Comparison of ENCODE assay signal across 1 cellular context in the genomic region with DNA sequence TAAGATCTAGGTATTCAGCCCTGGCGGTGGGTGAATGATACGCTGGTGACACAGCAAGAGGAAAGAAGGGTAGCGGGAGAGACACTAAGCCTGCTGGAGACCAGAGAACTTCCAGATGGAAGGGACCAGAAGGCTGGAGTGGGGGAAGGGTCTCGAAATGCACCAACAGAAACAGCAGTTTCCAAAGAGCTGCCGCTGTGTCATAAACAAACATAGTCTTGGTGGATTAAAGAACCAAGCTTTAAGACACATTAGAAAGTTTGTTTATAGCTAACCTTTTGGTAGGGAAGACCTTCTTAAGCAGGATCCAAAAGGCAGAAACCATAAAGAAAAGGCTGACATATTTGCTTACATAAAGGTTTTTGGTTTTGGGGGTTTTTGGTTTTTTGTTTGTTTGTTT.
TF ChIP-seq lines count a peak whose summit lies in the region.

No MANE protein-coding gene starts in this region.

TF ChIP-seq in A549, 52 proteins besides CTCF, POLR2A, EP300 and RAD21:
- no peak for TF ChIP-seq EHMT2 (IDR thresholded peaks at IDR 0.05; ENCODE audit: low read depth)
- TF ChIP-seq JUNB (IDR thresholded peaks at IDR 0.05), result no peak
- peak; percentile 2 for TF ChIP-seq MAFK (IDR thresholded peaks at IDR 0.05; ENCODE audit: partially characterized antibody)
- no peak for TF ChIP-seq HOXB13 (CRISPR knock-in tag; IDR thresholded peaks at IDR 0.05; ENCODE audit: low read depth)
- TF ChIP-seq MYC (IDR thresholded peaks at IDR 0.05; ENCODE audit: borderline replicate concordance, low read length), result no peak
- TF ChIP-seq USF2 (IDR thresholded peaks at IDR 0.05), result no peak
- TF ChIP-seq, protein P1, sequence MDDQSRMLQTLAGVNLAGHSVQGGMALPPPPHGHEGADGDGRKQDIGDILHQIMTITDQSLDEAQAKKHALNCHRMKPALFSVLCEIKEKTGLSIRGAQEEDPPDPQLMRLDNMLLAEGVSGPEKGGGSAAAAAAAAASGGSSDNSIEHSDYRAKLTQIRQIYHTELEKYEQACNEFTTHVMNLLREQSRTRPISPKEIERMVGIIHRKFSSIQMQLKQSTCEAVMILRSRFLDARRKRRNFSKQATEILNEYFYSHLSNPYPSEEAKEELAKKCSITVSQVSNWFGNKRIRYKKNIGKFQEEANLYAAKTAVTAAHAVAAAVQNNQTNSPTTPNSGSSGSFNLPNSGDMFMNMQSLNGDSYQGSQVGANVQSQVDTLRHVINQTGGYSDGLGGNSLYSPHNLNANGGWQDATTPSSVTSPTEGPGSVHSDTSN (IDR thresholded peaks at IDR 0.05), result no peak
